ENCODE assay signal across 11 cellular contexts in the genomic region with DNA sequence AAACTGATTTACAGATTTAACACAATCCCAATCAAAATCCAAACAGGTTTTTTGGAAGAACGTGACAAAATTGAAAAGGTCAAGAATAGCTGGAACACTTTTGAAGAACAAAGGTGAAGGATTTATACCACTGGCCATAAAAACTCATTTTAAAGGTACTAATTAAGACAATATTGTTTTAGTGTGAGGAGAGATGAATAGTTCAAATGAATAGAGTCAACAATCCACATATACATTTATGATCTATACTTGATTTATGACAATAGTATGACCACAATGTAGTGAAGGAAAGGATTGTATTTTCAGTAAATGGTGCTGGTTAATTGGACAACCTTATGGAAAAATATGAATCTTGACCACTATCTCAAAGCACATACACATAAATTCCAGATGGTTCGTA. TPM values are rescaled to one million over a fixed set of nuclear protein-coding genes. Genes with fewer than 3 reads are reported as not detected.
"Had no signal": no experiment of that assay in that cellular context is flagged by ENCODE, and none has a peak within 500 bp of the region (broad histone marks: within the 10 kb centered on the region; RNA-seq: fewer than 3 reads in every experiment).

No MANE protein-coding gene starts in this region.

- H3K4me3 Mint-ChIP-seq: GM23338, H9, HFFc6 had no signal

- ATAC-seq: GM23338, HCT116 had no signal

- DNase-seq: GM23248, GOT3, H7, H9, HCEC 1CT, HFFc6 had no signal

- H3K4me1 ChIP-seq: HAP-1 had no signal

- H3K4me1 Mint-ChIP-seq: GM23338 had no signal

- H3K4me3 ChIP-seq: GM23248, GM23338, HAP-1 had no signal

- H3K9me3 Mint-ChIP-seq: HFFc6 had no signal

- H3K36me3 ChIP-seq: HAP-1 had no signal

- H3K27ac Mint-ChIP-seq: GM23338, H9, HFFc6 had no signal

- H3K27ac ChIP-seq: GM23248 had no signal

- H3K9me3 ChIP-seq: HAP-1 had no signal

RNA-seq across cellular contexts. Expression of a gene that starts 29.3 kb away (rescaled TPM):
- total RNA-seq: GM23248, GM23338, H4, H7, HFFc6 had no signal
- polyA plus RNA-seq: GM23248, H1 had no signal
